In genomic region chr2:26513261-26513660, GRCh38 we compare ENCODE assay signal across 26 cellular contexts. TPM values are rescaled to one million over a fixed set of nuclear protein-coding genes. Genes with fewer than 3 reads are reported as not detected.
A peak's percentile ranks its signal among the peaks of the same experiment; 100 is the strongest.
DNase-seq lines count a peak whose midpoint lies in the region; ATAC-seq, FAIRE-seq and TF ChIP-seq lines count a peak whose summit lies in the region.
"Had no signal": no experiment of that assay in that cellular context is flagged by ENCODE, and none has a peak within 500 bp of the region (broad histone marks: within the 10 kb centered on the region; RNA-seq: fewer than 3 reads in every experiment).

No MANE protein-coding gene starts in this region.

- no peak for TF ChIP-seq POLR2A in spleen (IDR thresholded peaks at IDR 0.05)

- no TSS peak for BruUV-seq in Caco-2 (replicated peaks; lab: Mats Ljungman, UMichigan)

- H3K79me2 ChIP-seq in neural progenitor cell (ENCODE audit: low read depth), result no peaks in the 10 kb centered on the region

- H3K4me2 ChIP-seq in neural progenitor cell, result no peak overlapping the region

- H3K27ac ChIP-seq in kidney (ENCODE audit: low read depth in 2 of 2, low read length in 2 of 2) (no peak overlapping the region), neural progenitor cell (no peak overlapping the region), spleen (no peak overlapping the region)
- H3K27ac ChIP-seq: BLaER1 had no signal

- no peak for FAIRE-seq in kidney (lab: Jason Lieb, UNC)
- FAIRE-seq: A204.1, D721Med, G401.6, GM12891, GM19239 had no signal

- no peaks in the 10 kb centered on the region for H3K36me3 Mint-ChIP-seq in neural progenitor cell
- H3K36me3 Mint-ChIP-seq in Caco-2 (ENCODE audit: insufficient read depth, unreplicated experiment), result no peaks in the 10 kb centered on the region
- H3K36me3 Mint-ChIP-seq: CD14-positive monocyte; CD4-positive, alpha-beta memory T cell; CD4-positive, CD25-positive, alpha-beta regulatory T cell; CD8-positive, alpha-beta memory T cell had no signal

- peaks cover 2% of the 10 kb centered on the region for H3K9me3 Mint-ChIP-seq in neural progenitor cell
- H3K9me3 Mint-ChIP-seq in Caco-2 (ENCODE audit: unreplicated experiment), result no peaks in the 10 kb centered on the region
- H3K9me3 Mint-ChIP-seq: CD14-positive monocyte; CD4-positive, alpha-beta memory T cell; CD4-positive, CD25-positive, alpha-beta regulatory T cell; CD8-positive, alpha-beta memory T cell had no signal

- no peak overlapping the region for H3K9ac ChIP-seq in kidney (ENCODE audit: low read length in 2 of 2)
- H3K9ac ChIP-seq in neural progenitor cell, result no peak overlapping the region
- H3K9ac ChIP-seq: BLaER1 had no signal

- no peak for TF ChIP-seq CTCF in kidney (IDR thresholded peaks at IDR 0.05; ENCODE audit: borderline replicate concordance, extremely low read depth, insufficient read depth)
- TF ChIP-seq CTCF in neural progenitor cell (IDR thresholded peaks at IDR 0.05), result no peak
- TF ChIP-seq CTCF in spleen (IDR thresholded peaks at IDR 0.05 in 8 of 11, conservative IDR thresholded peaks at IDR 0.05 in 3 of 11), result no peak
- TF ChIP-seq CTCF in Caco-2 (IDR thresholded peaks at IDR 0.05; ENCODE audit: insufficient read depth in 1 of 2, low read depth in 1 of 2, low read length in 1 of 2, severe bottlenecking in 1 of 2, unreplicated experiment in 1 of 2), result no peak

- H3F3A ChIP-seq in neural progenitor cell (ENCODE audit: low read depth), result no peaks in the 10 kb centered on the region

- H3K4me3 ChIP-seq in kidney (ENCODE audit: low read length in 2 of 2) (no peak overlapping the region), neural progenitor cell (no peak overlapping the region), spleen (no peak overlapping the region), Caco-2 (ENCODE audit: low read depth, low read length) (no peak overlapping the region)
- H3K4me3 ChIP-seq: BLaER1 had no signal

- H4K20me1 ChIP-seq in neural progenitor cell (ENCODE audit: low read depth), result no peaks in the 10 kb centered on the region
- H4K20me1 ChIP-seq: BLaER1 had no signal

- H3K4me1 Mint-ChIP-seq in neural progenitor cell, result peaks cover 13% of the 10 kb centered on the region
- H3K4me1 Mint-ChIP-seq in Caco-2 (ENCODE audit: low read depth, unreplicated experiment), result no peaks in the 10 kb centered on the region
- H3K4me1 Mint-ChIP-seq: CD14-positive monocyte; CD4-positive, CD25-positive, alpha-beta regulatory T cell; CD8-positive, alpha-beta memory T cell had no signal

- intact Hi-C loops in kidney (cut with DNase I), result no loop called here
- intact Hi-C loops in spleen (cut with DNase I; ENCODE audit: low total_unique reads), result no loop called here
- intact Hi-C loops in Caco-2 (cut with micrococcal nuclease; ENCODE audit: unreplicated experiment), result no loop called here

- H3K27me3 ChIP-seq in neural progenitor cell, result no peaks in the 10 kb centered on the region
- H3K27me3 ChIP-seq in spleen (replicated peaks in 1 of 7), result peaks cover 0 to 15% (median 0%) of the 10 kb centered on the region in 7 donors
- no peaks in the 10 kb centered on the region; the same call in 1 of the 2 replicates for H3K27me3 ChIP-seq in Caco-2 (replicated peaks; ENCODE audit: control insufficient read depth, insufficient read depth, low read length)
- H3K27me3 ChIP-seq: BE2C, BLaER1 had no signal

- POLR2A ChIA-PET in Caco-2 (lab: Charles Lee), result no interaction called here

- H3K9me3 ChIP-seq in kidney (ENCODE audit: control insufficient read depth in 1 of 2, low read length in 2 of 2) (no peaks in the 10 kb centered on the region), neural progenitor cell (ENCODE audit: low read depth) (no peaks in the 10 kb centered on the region), spleen (no peaks in the 10 kb centered on the region), Caco-2 (no peaks in the 10 kb centered on the region)
- H3K9me3 ChIP-seq: BE2C, BLaER1 had no signal

- ATAC-seq in HG02970 (IDR thresholded peaks at IDR 0.05; ENCODE audit: low FRiP score, unreplicated experiment) (no peak), GM19463 (IDR thresholded peaks at IDR 0.05; ENCODE audit: unreplicated experiment) (no peak)

- H3K27ac Mint-ChIP-seq in neural progenitor cell, result no peak overlapping the region
- H3K27ac Mint-ChIP-seq in Caco-2 (ENCODE audit: unreplicated experiment), result no peak overlapping the region
- H3K27ac Mint-ChIP-seq: CD4-positive, CD25-positive, alpha-beta regulatory T cell; CD8-positive, alpha-beta memory T cell had no signal

- CTCF ChIA-PET in Caco-2 (lab: Charles Lee), result interaction anchor here (1.7 kb wide), 1 partner anchor 10 kb away, joined by 7 read pairs; no protein-coding TSS in a partner anchor

- H3K4me3 Mint-ChIP-seq in neural progenitor cell, result no peak overlapping the region
- H3K4me3 Mint-ChIP-seq in Caco-2 (ENCODE audit: unreplicated experiment), result no peak overlapping the region
- H3K4me3 Mint-ChIP-seq: CD14-positive monocyte; CD4-positive, alpha-beta memory T cell; CD4-positive, CD25-positive, alpha-beta regulatory T cell; CD8-positive, alpha-beta memory T cell had no signal

- H3K27me3 Mint-ChIP-seq in neural progenitor cell (ENCODE audit: insufficient read depth, low read depth) (peaks cover 6% of the 10 kb centered on the region), Caco-2 (ENCODE audit: insufficient read depth, unreplicated experiment) (peaks cover 7% of the 10 kb centered on the region)

- DNase-seq in kidney (peak; percentile 41), neural progenitor cell (ENCODE audit: low spot score) (no peak), spleen (peak; percentile 56), Caco-2 (no peak)
- DNase-seq: 8988T; ACHN; BE2C; C1 segment of cervical spinal cord; Calu3; CD4-positive, alpha-beta memory T cell; CD4-positive, CD25-positive, alpha-beta regulatory T cell; CD8-positive, alpha-beta memory T cell; COR-L47; DMS79 treated with DMSO at 0.1 percent for 48 hours; GF-D8 had no signal

- 86 to 92% (median 88%) methylated on average over 9 of the region's 9 CpGs for WGBS in spleen, 5 donors

- H3K36me3 ChIP-seq in kidney (ENCODE audit: control insufficient read depth in 1 of 2, insufficient read depth in 2 of 2, low read length in 2 of 2) (no peaks in the 10 kb centered on the region), neural progenitor cell (no peaks in the 10 kb centered on the region), spleen (no peaks in the 10 kb centered on the region), Caco-2 (ENCODE audit: control insufficient read depth, insufficient read depth, low read length) (no peaks in the 10 kb centered on the region)
- H3K36me3 ChIP-seq: BE2C, BLaER1 had no signal

- no peaks in the 10 kb centered on the region for H3K4me1 ChIP-seq in kidney (ENCODE audit: control insufficient read depth in 1 of 2, insufficient read depth in 1 of 2, low read depth in 1 of 2, low read length in 2 of 2)
- no peaks in the 10 kb centered on the region for H3K4me1 ChIP-seq in neural progenitor cell
- H3K4me1 ChIP-seq in spleen, result no peaks in the 10 kb centered on the region
- H3K4me1 ChIP-seq in Caco-2, result no peaks in the 10 kb centered on the region
- H3K4me1 ChIP-seq: BE2C had no signal

- H2AFZ ChIP-seq in neural progenitor cell (replicated peaks), result peak overlapping the region; percentile 59

RNA-seq across cellular contexts. Expression of gene OTOF, which starts 35.3 kb away (rescaled TPM):
- total RNA-seq in kidney, result 0.16 TPM
- not detected for polyA plus RNA-seq in kidney (ENCODE audit: insufficient read depth, low read depth, low replicate concordance)
- total RNA-seq in neural progenitor cell (ENCODE audit: low replicate concordance), result 0.36 and 0.84 TPM in 2 replicates
- total RNA-seq in spleen, result 1 to 10 TPM in 1 of 7 donors, under 1 TPM in 6; 0.19 to 1.6 (median 0.34) TPM
- under 1 TPM; 0.06 to 0.17 (median 0.16) TPM for polyA plus RNA-seq in spleen
- 0.09 TPM in 2 replicates for total RNA-seq in Caco-2 (2022)
- total RNA-seq: A673, Calu3 had no signal
- polyA plus RNA-seq: AG04450, CD14-positive monocyte had no signal

Comparison
In these comparisons a context has a peak if more than half of its experiments do, and no peak if none do; other contexts are left out.
1. DNase-seq: peak in kidney (single experiment) and spleen (single experiment); none in neural progenitor cell (single experiment) and Caco-2 (0 of 2).